In the genomic region with DNA sequence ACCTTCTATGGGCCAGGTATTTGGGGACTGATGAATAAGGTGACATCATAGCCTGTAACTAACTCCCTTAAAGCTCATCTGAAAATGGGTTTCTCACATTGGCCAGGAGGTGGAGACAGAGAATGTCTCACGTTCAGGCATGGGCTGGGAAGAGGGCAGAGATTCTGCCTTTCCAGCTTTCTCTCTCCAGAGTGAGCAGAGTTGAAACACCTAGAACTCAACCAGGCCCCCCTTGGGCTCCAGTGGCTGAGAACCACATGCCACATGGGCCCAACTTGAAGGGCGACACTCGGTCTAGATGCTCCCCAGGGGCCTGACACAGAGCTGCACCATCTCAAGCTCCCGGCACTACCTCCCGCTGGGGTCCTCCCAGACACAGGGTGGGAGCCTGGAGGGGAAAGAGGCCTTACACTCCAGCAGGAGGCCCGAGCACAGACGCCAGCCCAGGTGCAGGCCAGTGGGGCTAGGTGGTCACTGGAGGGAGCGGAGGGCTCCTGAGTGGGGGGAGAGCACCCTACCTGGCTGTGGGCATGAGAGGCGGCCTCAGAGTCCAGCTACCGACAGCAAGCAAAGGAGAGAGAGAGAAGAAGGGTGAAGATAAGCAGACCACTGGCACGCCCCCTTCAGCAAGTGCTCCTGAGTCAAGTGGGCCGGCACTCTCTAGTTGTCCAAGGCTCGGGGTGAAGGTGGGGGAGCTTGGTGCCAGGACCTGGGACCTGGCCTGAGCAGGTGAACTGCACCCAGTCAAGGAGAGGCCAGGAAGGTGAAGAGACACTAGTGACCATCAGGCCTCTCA, we compare ENCODE assay signal across 8 cellular contexts. TPM values are rescaled to one million over a fixed set of nuclear protein-coding genes. Genes with fewer than 3 reads are reported as not detected.
DNase-seq lines count a peak whose midpoint lies in the region; ATAC-seq, FAIRE-seq and TF ChIP-seq lines count a peak whose summit lies in the region.

No MANE protein-coding gene starts in this region.

- H3K9me3 ChIP-seq in Karpas-422 (ENCODE audit: low read length) (no peaks in the 10 kb centered on the region), OCI-LY1 (ENCODE audit: low read length) (no peaks in the 10 kb centered on the region), K562 (replicated peaks; ENCODE audit: control insufficient read depth, insufficient read depth, low read depth, low read length) (no peaks in the 10 kb centered on the region)

- H3K4me2 ChIP-seq in Karpas-422 (ENCODE audit: low read depth, low read length, poor library complexity, severe bottlenecking): no peak overlapping the region
- H3K4me2 ChIP-seq in OCI-LY1 (ENCODE audit: low read length): no peak overlapping the region
- no peak overlapping the region; the same call in 1 of the 2 replicates for H3K4me2 ChIP-seq in K562 (ENCODE audit: insufficient read depth, low read length)

- peak; percentile 46 for DNase-seq in GDM1 (lab: John Stamatoyannopoulos, UW)
- peak; percentile 86 for DNase-seq in Karpas-422
- DNase-seq in K562 (ENCODE audit: extremely low read depth in 1 of 4, low spot score in 3 of 4): peak; percentile 64 to 83 (median 68)
- peak; percentile 80 for DNase-seq in iPS-NIHi7 (ENCODE audit: extremely low spot score)
- peak; percentile 42 for DNase-seq in stimulated activated CD8-positive, alpha-beta memory T cell treated with anti-CD3 and anti-CD28 coated beads, Interleukin-4, amount 100 ng/mL, for 48 hours

- WGBS in K562 (ENCODE audit: insufficient coverage, low coverage, missing lambda C conversion rate): 50% methylated on average over 11 of the region's 13 CpGs

- FAIRE-seq in A204.1 (lab: Jason Lieb, UNC): peak; percentile 70
- FAIRE-seq in K562 (lab: Jason Lieb, UNC): peak; percentile 99

- H3K9ac ChIP-seq in Karpas-422 (ENCODE audit: low read length) (no peak overlapping the region), OCI-LY1 (ENCODE audit: low read length) (no peak overlapping the region), K562 (ENCODE audit: insufficient read depth in 1 of 2, low read depth in 2 of 2, low read length in 2 of 2) (peak overlapping the region in 1 of 2 experiments; percentile 84; a peak in 2 of 4 replicates)

- POLR2A ChIA-PET in K562 (lab: Yijun Ruan, JAX): interaction anchor here (0.7 to 2.0 kb wide), 18 partner anchors 9 to 515 kb away, joined by 3 to 8 read pairs (median 3); a partner anchor contains a TSS

- no peak for TF ChIP-seq EP300 in K562 (IDR thresholded peaks at IDR 0.05; ENCODE audit: low read length)

- CTCF ChIA-PET in K562 (lab: Yijun Ruan, JAX; ENCODE audit: low intra/inter-chr PET ratio): interaction anchor here (0.8 to 1.3 kb wide), 11 partner anchors 9 to 970 kb away, joined by 3 to 7 read pairs (median 4); no protein-coding TSS in a partner anchor

- H4K20me1 ChIP-seq in Karpas-422 (ENCODE audit: insufficient read depth, low read depth, low read length): no peaks in the 10 kb centered on the region
- no peaks in the 10 kb centered on the region for H4K20me1 ChIP-seq in OCI-LY1 (ENCODE audit: insufficient read depth, low read length)
- peaks cover 21% of the 10 kb centered on the region for H4K20me1 ChIP-seq in K562 (replicated peaks; ENCODE audit: control insufficient read depth, insufficient read depth, low read length)

- TF ChIP-seq POLR2A in K562 (conservative IDR thresholded peaks at IDR 0.05): no peak

- H3K27me3 ChIP-seq in Karpas-422 (ENCODE audit: low read length) (no peaks in the 10 kb centered on the region), OCI-LY1 (ENCODE audit: insufficient read depth, low read length) (no peaks in the 10 kb centered on the region), K562 (ENCODE audit: control insufficient read depth in 2 of 2, insufficient read depth in 2 of 2, low read length in 2 of 2) (no peaks in the 10 kb centered on the region)

- in situ Hi-C loops in K562 (cut with MboI): no loop called here

- H3K9me2 ChIP-seq in Karpas-422 (replicated peaks; ENCODE audit: insufficient read depth, low read length) (no peaks in the 10 kb centered on the region), OCI-LY1 (ENCODE audit: low read depth, low read length) (no peaks in the 10 kb centered on the region)

- BruUV-seq in K562 (replicated peaks; lab: Mats Ljungman, UMichigan): no TSS peak

- intact Hi-C loops in K562 (cut with micrococcal nuclease): loop anchor here (1.0 kb wide), 2 partner anchors 20 to 95 kb away; no protein-coding TSS in a partner anchor

- H3K36me3 ChIP-seq in Karpas-422 (ENCODE audit: insufficient read depth, low read length): no peaks in the 10 kb centered on the region
- H3K36me3 ChIP-seq in OCI-LY1 (ENCODE audit: insufficient read depth, low read length): peaks cover 9% of the 10 kb centered on the region; the same call in 1 of the 2 replicates
- H3K36me3 ChIP-seq in K562 (ENCODE audit: control insufficient read depth, insufficient read depth, low read length): peaks cover 35% of the 10 kb centered on the region; the same call in 2 of the 3 replicates

- H2AFZ ChIP-seq in Karpas-422 (ENCODE audit: low read length) (no peak overlapping the region), OCI-LY1 (ENCODE audit: low read length) (no peak overlapping the region), K562 (ENCODE audit: low read depth, low read length) (no peak overlapping the region)

- no peak overlapping the region for H3K27ac ChIP-seq in Karpas-422 (ENCODE audit: low read length)
- no peak overlapping the region for H3K27ac ChIP-seq in OCI-LY1 (ENCODE audit: low read depth, low read length, poor library complexity, severe bottlenecking)
- H3K27ac ChIP-seq in K562 (ENCODE audit: extremely low read depth, low read depth, low read length): no peak overlapping the region; the same call in 1 of the 3 replicates

- H3K79me2 ChIP-seq in Karpas-422 (ENCODE audit: low read length): no peaks in the 10 kb centered on the region
- no peaks in the 10 kb centered on the region for H3K79me2 ChIP-seq in OCI-LY1 (ENCODE audit: insufficient read depth, low read length)
- H3K79me2 ChIP-seq in K562 (ENCODE audit: control insufficient read depth, insufficient read depth, low read length): peaks cover 22% of the 10 kb centered on the region

- H3K4me3 ChIP-seq in Karpas-422 (ENCODE audit: low read length) (no peak overlapping the region), OCI-LY1 (ENCODE audit: low read depth, low read length, poor library complexity, severe bottlenecking) (no peak overlapping the region), K562 (no peak overlapping the region)

- ATAC-seq in K562 (peak; percentile 92), HG03521 (IDR thresholded peaks at IDR 0.05; ENCODE audit: unreplicated experiment) (no peak)

- TF ChIP-seq CTCF in OCI-LY1 (IDR thresholded peaks at IDR 0.05; ENCODE audit: low read length): peak; percentile 81
- TF ChIP-seq CTCF in K562 (IDR thresholded peaks at IDR 0.05 in 2 of 3, conservative IDR thresholded peaks at IDR 0.05 in 1 of 3; ENCODE audit: insufficient read depth in 2 of 3, low read depth in 1 of 3, low read length in 3 of 3): peak; percentile 84 to 94 (median 89)

- H3K4me1 ChIP-seq in Karpas-422 (ENCODE audit: low read length) (no peaks in the 10 kb centered on the region), OCI-LY1 (ENCODE audit: insufficient read depth, low read length, severe bottlenecking) (no peaks in the 10 kb centered on the region), K562 (replicated peaks in 1 of 2; ENCODE audit: control insufficient read depth in 2 of 2, insufficient read depth in 2 of 2, low read length in 2 of 2) (peaks cover 23 to 44% of the 10 kb centered on the region in 2 experiments)

- peaks cover 7% of the 10 kb centered on the region for H3K9me1 ChIP-seq in K562 (ENCODE audit: control insufficient read depth, insufficient read depth, low read length)

- peak; percentile 85 to 92 for TF ChIP-seq RAD21 in K562 (CRISPR knock-in tag; conservative IDR thresholded peaks at IDR 0.05 in 1 of 2, IDR thresholded peaks at IDR 0.05 in 1 of 2)

- H3F3A ChIP-seq in OCI-LY1 (ENCODE audit: insufficient read depth, low read length): no peaks in the 10 kb centered on the region

TF ChIP-seq in K562, 482 proteins besides CTCF, POLR2A, EP300 and RAD21 (continues in another document):
- peak; percentile 17; the same call in 1 of the 2 replicates for TF ChIP-seq CTBP1 (IDR thresholded peaks at IDR 0.05; ENCODE audit: borderline replicate concordance)
- peak in 1 of 2 experiments; percentile 21; a peak in 1 of 4 replicates for TF ChIP-seq RCOR1 (IDR thresholded peaks at IDR 0.05; ENCODE audit: borderline replicate concordance in 1 of 2, low read depth in 2 of 2, low read length in 2 of 2)
- peak; percentile 72; the same call in 1 of the 2 replicates for TF ChIP-seq JUND (IDR thresholded peaks at IDR 0.05; ENCODE audit: borderline replicate concordance, low read depth, low read length)
- TF ChIP-seq JUND (tag; IDR thresholded peaks at IDR 0.05; ENCODE audit: borderline replicate concordance, low read depth, low read length): peak; percentile 34; the same call in 2 of the 3 replicates
- peak; percentile 52; the same call in 1 of the 2 replicates for TF ChIP-seq STAG1 (CRISPR knock-in tag; IDR thresholded peaks at IDR 0.05; ENCODE audit: borderline replicate concordance)
- TF ChIP-seq CEBPB (tag; IDR thresholded peaks at IDR 0.05): peak; percentile 24; the same call in 1 of the 2 replicates

RNA-seq across cellular contexts. Expression of a gene that starts 55.9 kb away (rescaled TPM):
- 16.4 and 54.6 TPM in 2 replicates for total RNA-seq in Karpas-422 (2014; rRNA removed; shearing (Covaris generic); ENCODE audit: low replicate concordance)
- 148 and 349 TPM in 2 replicates for total RNA-seq in K562 (2011; cell fraction: chromatin; rRNA removed; ENCODE audit: low replicate concordance)
- total RNA-seq in K562 (2011; cell fraction: nucleolus; rRNA removed): 124 and 136 TPM in 2 replicates
- total RNA-seq in K562 (2011; cell fraction: nucleoplasm; rRNA removed): 129 and 134 TPM in 2 replicates
- total RNA-seq in K562 (2014; rRNA removed) (41.7 and 42.3 TPM in 2 replicates), K562 (2014; rRNA removed; fragmentation: Illumina TruSeq; extraction: Trizol) (10.4 and 16.4 TPM in 2 replicates), K562 (2015; rRNA removed; fragmentation: Illumina TruSeq; extraction: Trizol) (17.1 and 19.2 TPM in 2 replicates), K562 (2021) (51.8 and 65.4 TPM in 2 replicates)
- polyA plus RNA-seq in K562 (2011; rRNA removed) (8.1 and 10.7 TPM in 2 replicates), K562 (2014; fragmentation: Illumina TruSeq; extraction: Trizol) (34.4 and 39.1 TPM in 2 replicates), K562 (2014; fragmentation: Nextera tagmentation; extraction: Ambion mirVana) (1 to 10 TPM; 2.5 TPM), K562 (2014; rRNA removed) (20.4 and 32.3 TPM in 2 replicates)
- polyA plus RNA-seq in K562 (2011; cell fraction: cytosol; rRNA removed): 7.3 and 9.5 TPM in 2 replicates
- polyA plus RNA-seq in K562 (2011; cell fraction: nucleus; rRNA removed): 62.2 and 107 TPM in 2 replicates
- 31.3 and 34.9 TPM in 2 replicates for polyA plus RNA-seq in K562 (2012)
- polyA minus RNA-seq in K562 (2011; rRNA and poly(A)+ RNA removed): 12.1 and 19.8 TPM in 2 replicates
- 22.1 and 22.6 TPM in 2 replicates for polyA minus RNA-seq in K562 (2011; cell fraction: cytosol; rRNA and poly(A)+ RNA removed)
- 40.4 and 54.3 TPM in 2 replicates for polyA minus RNA-seq in K562 (2011; cell fraction: nucleus; rRNA and poly(A)+ RNA removed)
